In genomic region chr14:30995674-30996073, GRCh38 we compare ENCODE assay signal across 17 cellular contexts. TPM values are rescaled to one million over a fixed set of nuclear protein-coding genes. Genes with fewer than 3 reads are reported as not detected.
DNase-seq lines count a peak whose midpoint lies in the region; ATAC-seq and TF ChIP-seq lines count a peak whose summit lies in the region.
"Had no signal": no experiment of that assay in that cellular context is flagged by ENCODE, and none has a peak within 500 bp of the region (broad histone marks: within the 10 kb centered on the region; RNA-seq: fewer than 3 reads in every experiment).

No MANE protein-coding gene starts in this region.

- H3K4me3 ChIP-seq in aorta (ENCODE audit: low read length in 2 of 2) (no peak overlapping the region), transverse colon (no peak overlapping the region)
- H3K4me3 ChIP-seq: ovary, tibial artery had no signal

- no peak for ATAC-seq in aorta (ENCODE audit: low FRiP score)

- DNase-seq in DMS 273 (lab: John Stamatoyannopoulos, UW; ENCODE audit: unreplicated experiment) (peak; percentile 33), DMS 273 treated with DMSO at 0.1 percent for 48 hours (lab: John Stamatoyannopoulos, UW) (no peak), LHCN-M2 (ENCODE audit: low read depth) (peak; percentile 22), epithelial cell of prostate (ENCODE audit: low read depth, low spot score) (no peak), progenitor cell of endocrine pancreas (ENCODE audit: low spot score, unreplicated experiment) (no peak), aorta (no peak), transverse colon (no peak), HT-29 (ENCODE audit: low spot score) (no peak)
- DNase-seq: activated CD4-positive, alpha-beta T cell treated with anti-CD3 and anti-CD28 coated beads for 48 hours; activated T-cell treated with anti-CD3 and anti-CD28 coated beads, Interleukin-2, amount 50 U/mL, for 72 hours; amniotic stem cell; NCI-H1092; NCI-H774; ovary; RPMI8226; tibial artery had no signal

- no peaks in the 10 kb centered on the region for H3K27me3 Mint-ChIP-seq in progenitor cell of endocrine pancreas

- H3K27ac ChIP-seq in epithelial cell of prostate (peak overlapping the region; percentile 25), aorta (ENCODE audit: low read depth in 1 of 2, low read length in 2 of 2) (no peak overlapping the region), transverse colon (no peak overlapping the region)
- H3K27ac ChIP-seq: 22Rv1, ovary had no signal

- TF ChIP-seq POLR2A in transverse colon (IDR thresholded peaks at IDR 0.05) = no peak

- peaks cover 30% of the 10 kb centered on the region for H3K36me3 Mint-ChIP-seq in progenitor cell of endocrine pancreas (ENCODE audit: insufficient read depth)

- peak overlapping the region; percentile 81 for H3K27ac Mint-ChIP-seq in progenitor cell of endocrine pancreas

- H3K27me3 ChIP-seq in aorta (ENCODE audit: control insufficient read depth in 1 of 2, insufficient read depth in 2 of 2, low read length in 1 of 2) = no peaks in the 10 kb centered on the region
- no peaks in the 10 kb centered on the region for H3K27me3 ChIP-seq in transverse colon
- H3K27me3 ChIP-seq: ovary, tibial artery had no signal

- in situ Hi-C loops in transverse colon (cut with MboI; ENCODE audit: low pct_ligation_motif_present in 1 of 4, low pct_unique_long_range_greater_than_20kb in 1 of 4, low sequenced_read_pairs in 3 of 4) = loop anchor here in 2 of 4 donors (25.0 kb wide), 2 partner anchors 92 to 367 kb away; no protein-coding TSS in a partner anchor

- intact Hi-C loops in aorta (cut with DNase I) (no loop called here), transverse colon (cut with DNase I; ENCODE audit: low total_unique reads) (no loop called here)

- no peak for TF ChIP-seq EP300 in transverse colon (IDR thresholded peaks at IDR 0.05; ENCODE audit: low read depth)

- no peak for TF ChIP-seq CTCF in progenitor cell of endocrine pancreas (IDR thresholded peaks at IDR 0.05; ENCODE audit: unreplicated experiment)
- no peak for TF ChIP-seq CTCF in transverse colon (IDR thresholded peaks at IDR 0.05)

- no peak overlapping the region for H3K4me3 Mint-ChIP-seq in progenitor cell of endocrine pancreas (ENCODE audit: low read depth)

- WGBS in aorta, 2 donors = 54 to 59% methylated on average over 3 of the region's 3 CpGs
- WGBS in transverse colon (ENCODE audit: low coverage in 1 of 2), 2 donors = 72 to 75% methylated on average over 2 to 3 of the region's 3 CpGs

- H3K36me3 ChIP-seq in aorta (ENCODE audit: control insufficient read depth in 1 of 2, insufficient read depth in 2 of 2, low read length in 1 of 2) = peaks cover 0 to 4% of the 10 kb centered on the region in 2 donors
- no peaks in the 10 kb centered on the region for H3K36me3 ChIP-seq in transverse colon
- H3K36me3 ChIP-seq: ovary had no signal

- H3K4me1 ChIP-seq in aorta (ENCODE audit: control insufficient read depth in 1 of 2, insufficient read depth in 2 of 2, low read length in 2 of 2) = peaks cover 0 to 7% of the 10 kb centered on the region in 2 donors
- peaks cover 11 to 41% (median 17%) of the 10 kb centered on the region in 4 donors for H3K4me1 ChIP-seq in transverse colon

- H3K4me1 Mint-ChIP-seq in progenitor cell of endocrine pancreas (ENCODE audit: low read depth) = peaks cover 10% of the 10 kb centered on the region

- peaks cover 15% of the 10 kb centered on the region for H3K9me3 Mint-ChIP-seq in progenitor cell of endocrine pancreas (ENCODE audit: low read depth)

- H3K9me3 ChIP-seq in aorta (ENCODE audit: control insufficient read depth, low read length) = peaks cover 3% of the 10 kb centered on the region
- peaks cover 0 to 7% of the 10 kb centered on the region in 2 donors for H3K9me3 ChIP-seq in transverse colon
- H3K9me3 ChIP-seq: ovary had no signal

RNA-seq across cellular contexts. Expression of gene AP4S1, which starts 29.8 kb away (rescaled TPM):
- total RNA-seq in LHCN-M2 (2014; rRNA removed) (8.4 and 15.8 TPM in 2 replicates), progenitor cell of endocrine pancreas (12.0 and 12.9 TPM in 2 replicates), aorta (10 to 100 TPM in 1 of 2 donors, 1 to 10 TPM in 1; 9.7 to 10.1 TPM), transverse colon (1 to 10 TPM in 3 of 4 donors, under 1 TPM in 1; 0.60 to 9.8 (median 4.6) TPM)
- 5.5 TPM for polyA plus RNA-seq in LHCN-M2 (2012)
- polyA plus RNA-seq in aorta = 10 to 100 TPM in 1 of 2 donors, 1 to 10 TPM in 1; 7.1 to 20.2 TPM
- 2.1 and 2.4 TPM in 2 replicates for total RNA-seq in HT-29 (2014; rRNA removed; shearing (Covaris generic))

RNA-seq across cellular contexts. Expression of gene STRN3, which starts 30.5 kb away (rescaled TPM):
- total RNA-seq in LHCN-M2 (2014; rRNA removed) = 32.1 and 39.0 TPM in 2 replicates
- 9.7 TPM for polyA plus RNA-seq in LHCN-M2 (2012)
- total RNA-seq in progenitor cell of endocrine pancreas = 46.7 and 54.8 TPM in 2 replicates
- 10 to 100 TPM; 52.2 to 64.5 TPM for total RNA-seq in aorta
- polyA plus RNA-seq in aorta = 10 to 100 TPM; 11.4 to 13.0 TPM
- 10 to 100 TPM; 42.3 to 57.5 (median 51.5) TPM for total RNA-seq in transverse colon
- 11.2 and 18.6 TPM in 2 replicates for total RNA-seq in HT-29 (2014; rRNA removed; shearing (Covaris generic))

Comparison
In these comparisons a context has a peak if more than half of its experiments do, and no peak if none do; other contexts are left out.
1. DNase-seq: peak in DMS 273 (single experiment) and LHCN-M2 (single experiment); none in DMS 273 treated with DMSO at 0.1 percent for 48 hours (single experiment), epithelial cell of prostate (single experiment), progenitor cell of endocrine pancreas (single experiment), aorta (0 of 2), transverse colon (single experiment) and HT-29 (single experiment).